Comparison of ENCODE assay signal across 8 cellular contexts in genomic region chrX:110156167-110156754, GRCh38.
DNase-seq lines count a peak whose midpoint lies in the region; ATAC-seq and TF ChIP-seq lines count a peak whose summit lies in the region.

No MANE protein-coding gene starts in this region.

- H3K4me2 ChIP-seq in OCI-LY1 (ENCODE audit: low read length), result no peak overlapping the region

- H2AFZ ChIP-seq in OCI-LY1 (ENCODE audit: low read length), result no peak overlapping the region

- no peak for TF ChIP-seq POLR2A in spleen (IDR thresholded peaks at IDR 0.05)

- H4K20me1 ChIP-seq in OCI-LY1 (ENCODE audit: insufficient read depth, low read length), result no peaks in the 10 kb centered on the region

- H3K27ac ChIP-seq in OCI-LY1 (ENCODE audit: low read depth, low read length, poor library complexity, severe bottlenecking) (no peak overlapping the region), spleen (no peak overlapping the region)

- H3K9me2 ChIP-seq in OCI-LY1 (ENCODE audit: low read depth, low read length), result no peaks in the 10 kb centered on the region

- no peak overlapping the region for H3K9ac ChIP-seq in OCI-LY1 (ENCODE audit: low read length)

- H3K9me3 ChIP-seq in OCI-LY1 (ENCODE audit: low read length), result no peaks in the 10 kb centered on the region
- H3K9me3 ChIP-seq in spleen, result no peaks in the 10 kb centered on the region

- H3K27me3 ChIP-seq in OCI-LY1 (ENCODE audit: insufficient read depth, low read length) (no peaks in the 10 kb centered on the region), spleen (replicated peaks in 1 of 7) (no peaks in the 10 kb centered on the region)

- H3K4me1 ChIP-seq in OCI-LY1 (ENCODE audit: insufficient read depth, low read length, severe bottlenecking), result no peaks in the 10 kb centered on the region
- H3K4me1 ChIP-seq in spleen, result peaks cover 0 to 11% (median 4%) of the 10 kb centered on the region in 6 donors

- intact Hi-C loops in spleen (cut with DNase I; ENCODE audit: low total_unique reads), result loop anchor here (2.0 to 10.0 kb wide), 2 partner anchors 255 to 699 kb away; no protein-coding TSS in a partner anchor

- ATAC-seq in HG02884 (IDR thresholded peaks at IDR 0.05; ENCODE audit: unreplicated experiment), result no peak

- DNase-seq in NCI-H2227 (lab: John Stamatoyannopoulos, UW; ENCODE audit: unreplicated experiment), result peak; percentile 19
- no peak for DNase-seq in NCI-H2227 treated with DMSO at 0.1 percent for 48 hours (lab: John Stamatoyannopoulos, UW)
- DNase-seq in epithelial cell of esophagus (ENCODE audit: low read depth), result no peak
- DNase-seq in spleen, result no peak
- no peak for DNase-seq in globus pallidus (ENCODE audit: low spot score)
- no peak for DNase-seq in stimulated activated naive CD4-positive, alpha-beta T cell treated with Interleukin-2 at 50 U/mL for 16 hours (lab: John Stamatoyannopoulos, UW)

- peak; percentile 14; the same call in 1 of the 2 replicates for TF ChIP-seq CTCF in OCI-LY1 (IDR thresholded peaks at IDR 0.05; ENCODE audit: low read length)
- peak; percentile 24 for TF ChIP-seq CTCF in epithelial cell of esophagus (IDR thresholded peaks at IDR 0.05; ENCODE audit: insufficient read depth, low read depth, low read length, missing control alignments)
- TF ChIP-seq CTCF in spleen (IDR thresholded peaks at IDR 0.05 in 8 of 11, conservative IDR thresholded peaks at IDR 0.05 in 3 of 11), result peak in 10 of 11 experiments; percentile 11 to 70 (median 49)

- H3K79me2 ChIP-seq in OCI-LY1 (ENCODE audit: insufficient read depth, low read length), result no peaks in the 10 kb centered on the region

- H3K36me3 ChIP-seq in OCI-LY1 (ENCODE audit: insufficient read depth, low read length) (no peaks in the 10 kb centered on the region), spleen (no peaks in the 10 kb centered on the region)

- H3K4me3 ChIP-seq in OCI-LY1 (ENCODE audit: low read depth, low read length, poor library complexity, severe bottlenecking) (no peak overlapping the region), epithelial cell of esophagus (ENCODE audit: low read length) (no peak overlapping the region), spleen (no peak overlapping the region)

- no peaks in the 10 kb centered on the region for H3F3A ChIP-seq in OCI-LY1 (ENCODE audit: insufficient read depth, low read length)

- WGBS in spleen, 5 donors, result 51 to 83% (median 79%) methylated on average over 6 of the region's 6 CpGs
